In genomic region chr12:116202433-116202832, GRCh38 we compare ENCODE assay signal across 17 cellular contexts.
DNase-seq lines count a peak whose midpoint lies in the region; ATAC-seq and TF ChIP-seq lines count a peak whose summit lies in the region.
"Had no signal": no experiment of that assay in that cellular context is flagged by ENCODE, and none has a peak within 500 bp of the region (broad histone marks: within the 10 kb centered on the region; RNA-seq: fewer than 3 reads in every experiment).

No MANE protein-coding gene starts in this region.

- no peak overlapping the region for H3K4me3 Mint-ChIP-seq in activated T-helper 2 cell treated with anti-CD3 and anti-CD28 coated beads, Interferon-gamma antibody, Interleukin-2, Interleukin-4, amounts not matched to agents 10 μg/mL and 5 μg/mL and 100 μg/mL, durations not matched to agents 14 hours and 24 hours and 36 hours (ENCODE audit: low read depth)
- H3K4me3 Mint-ChIP-seq: activated naive CD4-positive, alpha-beta T cell treated with anti-CD3 and anti-CD28 coated beads, Interleukin-2, amount 10 ng/mL, durations not matched to agents 7 days and 5 days had no signal

- H3K27me3 ChIP-seq in GM23248 (replicated peaks; ENCODE audit: insufficient read depth) (no peaks in the 10 kb centered on the region), gastrocnemius medialis (no peaks in the 10 kb centered on the region)
- H3K27me3 ChIP-seq: BLaER1, ovary had no signal

- DNase-seq in GM23248 (peak; percentile 44), astrocyte of the hippocampus (ENCODE audit: low read depth, low spot score) (peak; percentile 29), medulla oblongata (ENCODE audit: extremely low spot score) (peak; percentile 23), gastrocnemius medialis (no peak), ureter (ENCODE audit: low spot score) (no peak)
- DNase-seq in activated T-helper 2 cell treated with anti-CD3 and anti-CD28 coated beads, Interferon-gamma antibody, Interleukin-2, Interleukin-4, amounts not matched to agents 10 μg/mL and 5 μg/mL and 100 μg/mL, durations not matched to agents 14 hours and 24 hours and 36 hours (ENCODE audit: low spot score): no peak
- no peak for DNase-seq in activated T-cell treated with anti-CD3 and anti-CD28 coated beads, Interleukin-2, amount 50 U/mL, for 1 hour
- DNase-seq in activated CD8-positive, alpha-beta memory T cell treated with anti-CD3 and anti-CD28 coated beads, Interleukin-2, amount 50 U/mL, for 48 hours: no peak
- DNase-seq: activated CD4-positive, alpha-beta T cell treated with anti-CD3 and anti-CD28 coated beads for 4 hours; activated CD8-positive, alpha-beta memory T cell treated with anti-CD3 and anti-CD28 coated beads, Interleukin-2, amount 50 U/mL, for 4 hours; activated naive CD4-positive, alpha-beta T cell treated with anti-CD3 and anti-CD28 coated beads, Interleukin-2, amount 10 ng/mL, durations not matched to agents 7 days and 5 days; DMS 273 treated with DMSO at 0.1 percent for 48 hours; Karpas-422; ovary; Right ventricle myocardium superior; stimulated activated naive CD4-positive, alpha-beta T cell treated with Interleukin-2 at 50 U/mL for 16 hours had no signal

- peak overlapping the region; percentile 46 for H3K4me3 ChIP-seq in GM23248
- H3K4me3 ChIP-seq in gastrocnemius medialis: no peak overlapping the region
- H3K4me3 ChIP-seq: BLaER1, ovary had no signal

- no peak overlapping the region for H3K9ac ChIP-seq in GM23248
- H3K9ac ChIP-seq: BLaER1 had no signal

- H3K4me1 ChIP-seq in GM23248 (ENCODE audit: insufficient read depth) (peaks cover 44% of the 10 kb centered on the region), gastrocnemius medialis (peaks cover 62 to 76% of the 10 kb centered on the region in 2 donors)

- 68 to 79% methylated on average over 4 of the region's 4 CpGs for WGBS in GM23248 (ENCODE audit: low coverage in 1 of 2, low lambda C conversion rate in 2 of 2, missing lambda C conversion rate in 2 of 2), 2 experiments

- H3F3A ChIP-seq in GM23248 (ENCODE audit: insufficient read depth): peaks cover 36% of the 10 kb centered on the region

- intact Hi-C loops in gastrocnemius medialis (cut with DNase I; ENCODE audit: low total_unique reads): no loop called here
- intact Hi-C loops in activated T-helper 2 cell treated with anti-CD3 and anti-CD28 coated beads, Interferon-gamma antibody, Interleukin-2, Interleukin-4, amounts not matched to agents 10 μg/mL and 5 μg/mL and 100 μg/mL, durations not matched to agents 14 hours and 24 hours and 36 hours (cut with micrococcal nuclease): no loop called here

- H3K9me3 ChIP-seq in GM23248 (ENCODE audit: low read depth) (no peaks in the 10 kb centered on the region), gastrocnemius medialis (no peaks in the 10 kb centered on the region)
- H3K9me3 ChIP-seq: BLaER1, ovary had no signal

- H2AFZ ChIP-seq in GM23248: no peak overlapping the region

- no peaks in the 10 kb centered on the region for H3K9me2 ChIP-seq in GM23248 (ENCODE audit: insufficient read depth)

- no peak overlapping the region for H3K27ac Mint-ChIP-seq in activated T-helper 2 cell treated with anti-CD3 and anti-CD28 coated beads, Interferon-gamma antibody, Interleukin-2, Interleukin-4, amounts not matched to agents 10 μg/mL and 5 μg/mL and 100 μg/mL, durations not matched to agents 14 hours and 24 hours and 36 hours

- TF ChIP-seq POLR2A in gastrocnemius medialis (IDR thresholded peaks at IDR 0.05): no peak

- peak overlapping the region; percentile 15 for H3K27ac ChIP-seq in GM23248
- H3K27ac ChIP-seq in gastrocnemius medialis: peak overlapping the region in 3 of 4 donors; percentile 3 to 45 (median 12)
- H3K27ac ChIP-seq: BLaER1, ovary had no signal

- in situ Hi-C loops in GM23248 (cut with MboI): no loop called here
- in situ Hi-C loops in gastrocnemius medialis (cut with MboI; ENCODE audit: low sequenced_read_pairs in 4 of 4): no loop called here

- no peaks in the 10 kb centered on the region for H3K27me3 Mint-ChIP-seq in activated T-helper 2 cell treated with anti-CD3 and anti-CD28 coated beads, Interferon-gamma antibody, Interleukin-2, Interleukin-4, amounts not matched to agents 10 μg/mL and 5 μg/mL and 100 μg/mL, durations not matched to agents 14 hours and 24 hours and 36 hours (ENCODE audit: low read depth)
- H3K27me3 Mint-ChIP-seq: activated naive CD4-positive, alpha-beta T cell treated with anti-CD3 and anti-CD28 coated beads, Interleukin-2, amount 10 ng/mL, durations not matched to agents 7 days and 5 days had no signal

- peaks cover 100% of the 10 kb centered on the region for H3K79me2 ChIP-seq in GM23248 (ENCODE audit: insufficient read depth)

- peak overlapping the region; percentile 63 for H3K4me2 ChIP-seq in GM23248 (ENCODE audit: unreplicated experiment)
- H3K4me2 ChIP-seq: BLaER1 had no signal

- H3K9me3 Mint-ChIP-seq in activated T-helper 2 cell treated with anti-CD3 and anti-CD28 coated beads, Interferon-gamma antibody, Interleukin-2, Interleukin-4, amounts not matched to agents 10 μg/mL and 5 μg/mL and 100 μg/mL, durations not matched to agents 14 hours and 24 hours and 36 hours: no peaks in the 10 kb centered on the region
- H3K9me3 Mint-ChIP-seq: activated naive CD4-positive, alpha-beta T cell treated with anti-CD3 and anti-CD28 coated beads, Interleukin-2, amount 10 ng/mL, durations not matched to agents 7 days and 5 days had no signal

- peaks cover 11% of the 10 kb centered on the region for H3K4me1 Mint-ChIP-seq in activated T-helper 2 cell treated with anti-CD3 and anti-CD28 coated beads, Interferon-gamma antibody, Interleukin-2, Interleukin-4, amounts not matched to agents 10 μg/mL and 5 μg/mL and 100 μg/mL, durations not matched to agents 14 hours and 24 hours and 36 hours (ENCODE audit: low read depth)

- H3K36me3 ChIP-seq in GM23248 (ENCODE audit: low read depth) (no peaks in the 10 kb centered on the region), gastrocnemius medialis (no peaks in the 10 kb centered on the region)
- H3K36me3 ChIP-seq: ovary had no signal

- peaks cover 7% of the 10 kb centered on the region for H3K36me3 Mint-ChIP-seq in activated T-helper 2 cell treated with anti-CD3 and anti-CD28 coated beads, Interferon-gamma antibody, Interleukin-2, Interleukin-4, amounts not matched to agents 10 μg/mL and 5 μg/mL and 100 μg/mL, durations not matched to agents 14 hours and 24 hours and 36 hours (ENCODE audit: low read depth)

- TF ChIP-seq CTCF in gastrocnemius medialis (IDR thresholded peaks at IDR 0.05 in 4 of 5, conservative IDR thresholded peaks at IDR 0.05 in 1 of 5): no peak

- H4K20me1 ChIP-seq in GM23248 (ENCODE audit: insufficient read depth): peaks cover 49% of the 10 kb centered on the region; the same call in 1 of the 2 replicates

- peak; percentile 39 to 52 for ATAC-seq in gastrocnemius medialis

Comparison
In these comparisons a context has a peak if more than half of its experiments do, and no peak if none do; other contexts are left out.
1. DNase-seq: peak in GM23248 (single experiment), astrocyte of the hippocampus (single experiment) and medulla oblongata (single experiment); none in gastrocnemius medialis (0 of 2), activated T-helper 2 cell treated with anti-CD3 and anti-CD28 coated beads, Interferon-gamma antibody, Interleukin-2, Interleukin-4, amounts not matched to agents 10 μg/mL and 5 μg/mL and 100 μg/mL, durations not matched to agents 14 hours and 24 hours and 36 hours (single experiment), ureter (single experiment), activated T-cell treated with anti-CD3 and anti-CD28 coated beads, Interleukin-2, amount 50 U/mL, for 1 hour (single experiment) and activated CD8-positive, alpha-beta memory T cell treated with anti-CD3 and anti-CD28 coated beads, Interleukin-2, amount 50 U/mL, for 48 hours (single experiment).